Comparison of ENCODE assay signal across 1 cellular context in the genomic region with DNA sequence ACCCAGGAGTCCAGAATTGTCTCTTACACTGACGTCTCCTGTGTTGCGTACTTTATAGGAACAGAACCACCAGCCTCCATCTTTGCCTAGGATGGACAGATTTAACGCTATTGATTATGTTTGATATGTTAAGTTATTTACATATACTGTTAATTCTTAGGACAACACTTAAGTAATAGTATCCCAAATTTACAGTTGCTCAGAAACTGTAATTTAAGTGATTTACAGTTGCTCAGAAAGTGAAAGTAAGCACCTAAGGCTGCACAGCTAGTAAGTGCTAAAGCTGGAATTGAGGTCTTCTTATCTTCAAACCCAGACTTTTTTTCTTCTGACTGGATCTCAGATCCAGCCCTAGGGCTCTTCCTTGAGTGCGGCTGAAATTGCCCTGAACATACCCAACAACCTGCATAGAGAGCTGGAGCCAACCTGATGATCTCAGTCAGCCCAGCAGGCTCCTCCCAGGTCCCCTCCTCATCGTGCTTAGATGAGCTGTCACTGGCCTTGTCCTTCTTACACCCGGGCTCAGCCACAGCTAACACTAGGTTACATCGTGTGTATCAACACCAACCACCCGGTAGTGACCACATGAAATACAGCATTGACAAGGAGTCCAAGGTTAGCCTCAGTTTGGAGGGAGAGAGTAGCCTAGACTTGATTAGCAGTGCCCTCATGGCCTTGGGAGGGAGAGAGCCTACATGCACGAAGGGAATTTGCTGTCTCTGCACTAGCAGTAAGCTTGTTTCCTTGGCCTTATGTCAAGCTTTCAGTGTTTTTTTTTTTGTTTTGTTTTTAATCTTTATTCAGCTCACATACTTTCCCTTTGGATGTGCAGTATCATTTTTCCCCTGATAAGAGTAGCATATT.
TF ChIP-seq lines count a peak whose summit lies in the region.

No MANE protein-coding gene starts in this region.

TF ChIP-seq in K562, 482 proteins besides CTCF, POLR2A, EP300 and RAD21 (continued from another document and continues in another):
- no peak for TF ChIP-seq KLF1 (tag; IDR thresholded peaks at IDR 0.05)
- no peak for TF ChIP-seq NFE2 (IDR thresholded peaks at IDR 0.05; ENCODE audit: low read depth)
- TF ChIP-seq, protein P1, sequence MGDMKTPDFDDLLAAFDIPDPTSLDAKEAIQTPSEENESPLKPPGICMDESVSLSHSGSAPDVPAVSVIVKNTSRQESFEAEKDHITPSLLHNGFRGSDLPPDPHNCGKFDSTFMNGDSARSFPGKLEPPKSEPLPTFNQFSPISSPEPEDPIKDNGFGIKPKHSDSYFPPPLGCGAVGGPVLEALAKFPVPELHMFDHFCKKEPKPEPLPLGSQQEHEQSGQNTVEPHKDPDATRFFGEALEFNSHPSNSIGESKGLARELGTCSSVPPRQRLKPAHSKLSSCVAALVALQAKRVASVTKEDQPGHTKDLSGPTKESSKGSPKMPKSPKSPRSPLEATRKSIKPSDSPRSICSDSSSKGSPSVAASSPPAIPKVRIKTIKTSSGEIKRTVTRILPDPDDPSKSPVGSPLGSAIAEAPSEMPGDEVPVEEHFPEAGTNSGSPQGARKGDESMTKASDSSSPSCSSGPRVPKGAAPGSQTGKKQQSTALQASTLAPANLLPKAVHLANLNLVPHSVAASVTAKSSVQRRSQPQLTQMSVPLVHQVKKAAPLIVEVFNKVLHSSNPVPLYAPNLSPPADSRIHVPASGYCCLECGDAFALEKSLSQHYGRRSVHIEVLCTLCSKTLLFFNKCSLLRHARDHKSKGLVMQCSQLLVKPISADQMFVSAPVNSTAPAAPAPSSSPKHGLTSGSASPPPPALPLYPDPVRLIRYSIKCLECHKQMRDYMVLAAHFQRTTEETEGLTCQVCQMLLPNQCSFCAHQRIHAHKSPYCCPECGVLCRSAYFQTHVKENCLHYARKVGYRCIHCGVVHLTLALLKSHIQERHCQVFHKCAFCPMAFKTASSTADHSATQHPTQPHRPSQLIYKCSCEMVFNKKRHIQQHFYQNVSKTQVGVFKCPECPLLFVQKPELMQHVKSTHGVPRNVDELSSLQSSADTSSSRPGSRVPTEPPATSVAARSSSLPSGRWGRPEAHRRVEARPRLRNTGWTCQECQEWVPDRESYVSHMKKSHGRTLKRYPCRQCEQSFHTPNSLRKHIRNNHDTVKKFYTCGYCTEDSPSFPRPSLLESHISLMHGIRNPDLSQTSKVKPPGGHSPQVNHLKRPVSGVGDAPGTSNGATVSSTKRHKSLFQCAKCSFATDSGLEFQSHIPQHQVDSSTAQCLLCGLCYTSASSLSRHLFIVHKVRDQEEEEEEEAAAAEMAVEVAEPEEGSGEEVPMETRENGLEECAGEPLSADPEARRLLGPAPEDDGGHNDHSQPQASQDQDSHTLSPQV (IDR thresholded peaks at IDR 0.05), result peak; percentile 40; the same call in 1 of the 2 replicates
- TF ChIP-seq NR2C1 (IDR thresholded peaks at IDR 0.05), result no peak
- no peak for TF ChIP-seq NR2C1 (tag; IDR thresholded peaks at IDR 0.05)
- TF ChIP-seq L3MBTL2 (IDR thresholded peaks at IDR 0.05), result peak; percentile 51; the same call in 1 of the 2 replicates
- TF ChIP-seq, protein P2, sequence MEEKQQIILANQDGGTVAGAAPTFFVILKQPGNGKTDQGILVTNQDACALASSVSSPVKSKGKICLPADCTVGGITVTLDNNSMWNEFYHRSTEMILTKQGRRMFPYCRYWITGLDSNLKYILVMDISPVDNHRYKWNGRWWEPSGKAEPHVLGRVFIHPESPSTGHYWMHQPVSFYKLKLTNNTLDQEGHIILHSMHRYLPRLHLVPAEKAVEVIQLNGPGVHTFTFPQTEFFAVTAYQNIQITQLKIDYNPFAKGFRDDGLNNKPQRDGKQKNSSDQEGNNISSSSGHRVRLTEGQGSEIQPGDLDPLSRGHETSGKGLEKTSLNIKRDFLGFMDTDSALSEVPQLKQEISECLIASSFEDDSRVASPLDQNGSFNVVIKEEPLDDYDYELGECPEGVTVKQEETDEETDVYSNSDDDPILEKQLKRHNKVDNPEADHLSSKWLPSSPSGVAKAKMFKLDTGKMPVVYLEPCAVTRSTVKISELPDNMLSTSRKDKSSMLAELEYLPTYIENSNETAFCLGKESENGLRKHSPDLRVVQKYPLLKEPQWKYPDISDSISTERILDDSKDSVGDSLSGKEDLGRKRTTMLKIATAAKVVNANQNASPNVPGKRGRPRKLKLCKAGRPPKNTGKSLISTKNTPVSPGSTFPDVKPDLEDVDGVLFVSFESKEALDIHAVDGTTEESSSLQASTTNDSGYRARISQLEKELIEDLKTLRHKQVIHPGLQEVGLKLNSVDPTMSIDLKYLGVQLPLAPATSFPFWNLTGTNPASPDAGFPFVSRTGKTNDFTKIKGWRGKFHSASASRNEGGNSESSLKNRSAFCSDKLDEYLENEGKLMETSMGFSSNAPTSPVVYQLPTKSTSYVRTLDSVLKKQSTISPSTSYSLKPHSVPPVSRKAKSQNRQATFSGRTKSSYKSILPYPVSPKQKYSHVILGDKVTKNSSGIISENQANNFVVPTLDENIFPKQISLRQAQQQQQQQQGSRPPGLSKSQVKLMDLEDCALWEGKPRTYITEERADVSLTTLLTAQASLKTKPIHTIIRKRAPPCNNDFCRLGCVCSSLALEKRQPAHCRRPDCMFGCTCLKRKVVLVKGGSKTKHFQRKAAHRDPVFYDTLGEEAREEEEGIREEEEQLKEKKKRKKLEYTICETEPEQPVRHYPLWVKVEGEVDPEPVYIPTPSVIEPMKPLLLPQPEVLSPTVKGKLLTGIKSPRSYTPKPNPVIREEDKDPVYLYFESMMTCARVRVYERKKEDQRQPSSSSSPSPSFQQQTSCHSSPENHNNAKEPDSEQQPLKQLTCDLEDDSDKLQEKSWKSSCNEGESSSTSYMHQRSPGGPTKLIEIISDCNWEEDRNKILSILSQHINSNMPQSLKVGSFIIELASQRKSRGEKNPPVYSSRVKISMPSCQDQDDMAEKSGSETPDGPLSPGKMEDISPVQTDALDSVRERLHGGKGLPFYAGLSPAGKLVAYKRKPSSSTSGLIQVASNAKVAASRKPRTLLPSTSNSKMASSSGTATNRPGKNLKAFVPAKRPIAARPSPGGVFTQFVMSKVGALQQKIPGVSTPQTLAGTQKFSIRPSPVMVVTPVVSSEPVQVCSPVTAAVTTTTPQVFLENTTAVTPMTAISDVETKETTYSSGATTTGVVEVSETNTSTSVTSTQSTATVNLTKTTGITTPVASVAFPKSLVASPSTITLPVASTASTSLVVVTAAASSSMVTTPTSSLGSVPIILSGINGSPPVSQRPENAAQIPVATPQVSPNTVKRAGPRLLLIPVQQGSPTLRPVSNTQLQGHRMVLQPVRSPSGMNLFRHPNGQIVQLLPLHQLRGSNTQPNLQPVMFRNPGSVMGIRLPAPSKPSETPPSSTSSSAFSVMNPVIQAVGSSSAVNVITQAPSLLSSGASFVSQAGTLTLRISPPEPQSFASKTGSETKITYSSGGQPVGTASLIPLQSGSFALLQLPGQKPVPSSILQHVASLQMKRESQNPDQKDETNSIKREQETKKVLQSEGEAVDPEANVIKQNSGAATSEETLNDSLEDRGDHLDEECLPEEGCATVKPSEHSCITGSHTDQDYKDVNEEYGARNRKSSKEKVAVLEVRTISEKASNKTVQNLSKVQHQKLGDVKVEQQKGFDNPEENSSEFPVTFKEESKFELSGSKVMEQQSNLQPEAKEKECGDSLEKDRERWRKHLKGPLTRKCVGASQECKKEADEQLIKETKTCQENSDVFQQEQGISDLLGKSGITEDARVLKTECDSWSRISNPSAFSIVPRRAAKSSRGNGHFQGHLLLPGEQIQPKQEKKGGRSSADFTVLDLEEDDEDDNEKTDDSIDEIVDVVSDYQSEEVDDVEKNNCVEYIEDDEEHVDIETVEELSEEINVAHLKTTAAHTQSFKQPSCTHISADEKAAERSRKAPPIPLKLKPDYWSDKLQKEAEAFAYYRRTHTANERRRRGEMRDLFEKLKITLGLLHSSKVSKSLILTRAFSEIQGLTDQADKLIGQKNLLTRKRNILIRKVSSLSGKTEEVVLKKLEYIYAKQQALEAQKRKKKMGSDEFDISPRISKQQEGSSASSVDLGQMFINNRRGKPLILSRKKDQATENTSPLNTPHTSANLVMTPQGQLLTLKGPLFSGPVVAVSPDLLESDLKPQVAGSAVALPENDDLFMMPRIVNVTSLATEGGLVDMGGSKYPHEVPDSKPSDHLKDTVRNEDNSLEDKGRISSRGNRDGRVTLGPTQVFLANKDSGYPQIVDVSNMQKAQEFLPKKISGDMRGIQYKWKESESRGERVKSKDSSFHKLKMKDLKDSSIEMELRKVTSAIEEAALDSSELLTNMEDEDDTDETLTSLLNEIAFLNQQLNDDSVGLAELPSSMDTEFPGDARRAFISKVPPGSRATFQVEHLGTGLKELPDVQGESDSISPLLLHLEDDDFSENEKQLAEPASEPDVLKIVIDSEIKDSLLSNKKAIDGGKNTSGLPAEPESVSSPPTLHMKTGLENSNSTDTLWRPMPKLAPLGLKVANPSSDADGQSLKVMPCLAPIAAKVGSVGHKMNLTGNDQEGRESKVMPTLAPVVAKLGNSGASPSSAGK (IDR thresholded peaks at IDR 0.05), result peak; percentile 69
- TF ChIP-seq, protein P3, sequence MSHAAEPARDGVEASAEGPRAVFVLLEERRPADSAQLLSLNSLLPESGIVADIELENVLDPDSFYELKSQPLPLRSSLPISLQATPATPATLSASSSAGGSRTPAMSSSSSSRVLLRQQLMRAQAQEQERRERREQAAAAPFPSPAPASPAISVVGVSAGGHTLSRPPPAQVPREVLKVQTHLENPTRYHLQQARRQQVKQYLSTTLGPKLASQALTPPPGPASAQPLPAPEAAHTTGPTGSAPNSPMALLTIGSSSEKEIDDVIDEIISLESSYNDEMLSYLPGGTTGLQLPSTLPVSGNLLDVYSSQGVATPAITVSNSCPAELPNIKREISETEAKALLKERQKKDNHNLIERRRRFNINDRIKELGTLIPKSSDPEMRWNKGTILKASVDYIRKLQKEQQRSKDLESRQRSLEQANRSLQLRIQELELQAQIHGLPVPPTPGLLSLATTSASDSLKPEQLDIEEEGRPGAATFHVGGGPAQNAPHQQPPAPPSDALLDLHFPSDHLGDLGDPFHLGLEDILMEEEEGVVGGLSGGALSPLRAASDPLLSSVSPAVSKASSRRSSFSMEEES (CRISPR knock-in tag; IDR thresholded peaks at IDR 0.05), result no peak
- TF ChIP-seq, protein P4, sequence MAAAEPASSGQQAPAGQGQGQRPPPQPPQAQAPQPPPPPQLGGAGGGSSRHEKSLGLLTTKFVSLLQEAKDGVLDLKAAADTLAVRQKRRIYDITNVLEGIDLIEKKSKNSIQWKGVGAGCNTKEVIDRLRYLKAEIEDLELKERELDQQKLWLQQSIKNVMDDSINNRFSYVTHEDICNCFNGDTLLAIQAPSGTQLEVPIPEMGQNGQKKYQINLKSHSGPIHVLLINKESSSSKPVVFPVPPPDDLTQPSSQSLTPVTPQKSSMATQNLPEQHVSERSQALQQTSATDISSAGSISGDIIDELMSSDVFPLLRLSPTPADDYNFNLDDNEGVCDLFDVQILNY (CRISPR knock-in tag; IDR thresholded peaks at IDR 0.05), result no peak
- TF ChIP-seq TRIM24 (IDR thresholded peaks at IDR 0.05), result no peak
- TF ChIP-seq PCBP2 (IDR thresholded peaks at IDR 0.05; ENCODE audit: low read depth, low read length, poor library complexity, severe bottlenecking), result no peak
- TF ChIP-seq, protein P5, sequence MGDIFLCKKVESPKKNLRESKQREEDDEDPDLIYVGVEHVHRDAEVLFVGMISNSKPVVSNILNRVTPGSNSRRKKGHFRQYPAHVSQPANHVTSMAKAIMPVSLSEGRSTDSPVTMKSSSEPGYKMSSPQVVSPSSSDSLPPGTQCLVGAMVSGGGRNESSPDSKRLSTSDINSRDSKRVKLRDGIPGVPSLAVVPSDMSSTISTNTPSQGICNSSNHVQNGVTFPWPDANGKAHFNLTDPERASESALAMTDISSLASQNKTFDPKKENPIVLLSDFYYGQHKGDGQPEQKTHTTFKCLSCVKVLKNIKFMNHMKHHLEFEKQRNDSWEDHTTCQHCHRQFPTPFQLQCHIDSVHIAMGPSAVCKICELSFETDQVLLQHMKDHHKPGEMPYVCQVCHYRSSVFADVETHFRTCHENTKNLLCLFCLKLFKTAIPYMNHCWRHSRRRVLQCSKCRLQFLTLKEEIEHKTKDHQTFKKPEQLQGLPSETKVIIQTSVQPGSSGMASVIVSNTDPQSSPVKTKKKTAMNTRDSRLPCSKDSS (IDR thresholded peaks at IDR 0.05; ENCODE audit: low read depth, partially characterized antibody), result no peak
- no peak for TF ChIP-seq ZNF282 (CRISPR knock-in tag; IDR thresholded peaks at IDR 0.05)
- TF ChIP-seq SMAD1 (IDR thresholded peaks at IDR 0.05; ENCODE audit: low read depth, low read length, partially characterized antibody), result no peak
- TF ChIP-seq DIDO1 (tag; IDR thresholded peaks at IDR 0.05; ENCODE audit: low read depth), result no peak
- no peak for TF ChIP-seq SMARCA4 (IDR thresholded peaks at IDR 0.05)
- TF ChIP-seq JUND (IDR thresholded peaks at IDR 0.05; ENCODE audit: borderline replicate concordance, low read depth, low read length), result 0 out of 2 replicates have a peak, but pooled peaks have one; percentile 6
- peak; percentile 57; the same call in 1 of the 3 replicates for TF ChIP-seq JUND (tag; IDR thresholded peaks at IDR 0.05; ENCODE audit: borderline replicate concordance, low read depth, low read length)
- TF ChIP-seq ZBTB34 (CRISPR knock-in tag; IDR thresholded peaks at IDR 0.05), result no peak
- no peak for TF ChIP-seq ZNF23 (CRISPR knock-in tag; IDR thresholded peaks at IDR 0.05)
- no peak for TF ChIP-seq ZFP1 (CRISPR knock-in tag; IDR thresholded peaks at IDR 0.05)
- TF ChIP-seq RFX5 (IDR thresholded peaks at IDR 0.05; ENCODE audit: low read depth, low read length), result no peak
- no peak for TF ChIP-seq XRCC3 (IDR thresholded peaks at IDR 0.05)
- no peak for TF ChIP-seq ZNF3 (CRISPR knock-in tag; IDR thresholded peaks at IDR 0.05)
- peak; percentile 43 for TF ChIP-seq MEIS2 (IDR thresholded peaks at IDR 0.05; ENCODE audit: partially characterized antibody)
- TF ChIP-seq GATA2 (CRISPR knock-in tag; IDR thresholded peaks at IDR 0.05), result no peak
- no peak for TF ChIP-seq FOS (IDR thresholded peaks at IDR 0.05; ENCODE audit: extremely low read depth, insufficient read length)
